ENCODE assay signal across 8 cellular contexts in the genomic region with DNA sequence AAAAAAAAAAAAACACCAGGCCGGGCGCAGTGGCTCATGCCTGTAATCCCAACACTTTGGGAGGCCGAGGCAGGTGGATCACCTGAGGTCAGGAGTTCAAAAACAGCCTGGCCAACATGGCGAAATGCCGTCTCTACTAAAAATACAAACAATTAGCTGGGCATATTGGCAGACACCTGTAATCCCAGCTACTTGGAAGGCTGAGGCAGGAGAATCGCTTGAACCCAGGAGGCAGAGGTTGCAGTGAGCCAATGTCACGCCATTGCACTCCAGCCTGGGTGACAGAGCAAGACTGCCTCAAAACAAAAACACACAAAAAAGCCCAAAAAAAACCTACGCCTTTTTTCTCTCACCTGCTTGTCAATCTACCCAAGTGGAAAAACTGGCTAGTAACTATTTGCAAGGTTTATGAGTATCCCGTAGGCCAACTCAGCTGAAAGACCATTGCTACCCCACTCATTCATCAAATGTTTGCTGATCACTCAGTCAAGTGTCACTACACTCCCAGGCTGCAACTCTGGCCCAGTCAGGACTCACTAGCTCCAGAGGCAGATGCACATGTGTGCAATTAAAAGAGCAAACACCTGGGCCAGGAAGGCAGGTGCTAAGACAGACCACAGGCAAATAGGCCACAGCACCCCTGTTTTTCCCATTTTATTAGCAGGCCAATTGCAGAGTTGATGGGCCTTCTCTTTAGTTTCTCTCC. TPM values are rescaled to one million over a fixed set of nuclear protein-coding genes. Genes with fewer than 3 reads are reported as not detected.
DNase-seq lines count a peak whose midpoint lies in the region; ATAC-seq and TF ChIP-seq lines count a peak whose summit lies in the region.

No MANE protein-coding gene starts in this region.

- no peak for TF ChIP-seq CTCF in body of pancreas (IDR thresholded peaks at IDR 0.05)
- TF ChIP-seq CTCF in BE2C (IDR thresholded peaks at IDR 0.05; ENCODE audit: low read depth, low read length), result no peak

- H4K20me1 ChIP-seq in BLaER1, result no peaks in the 10 kb centered on the region; the same call in 1 of the 2 replicates

- H3K4me1 ChIP-seq in BLaER1, result peaks cover 37% of the 10 kb centered on the region
- H3K4me1 ChIP-seq in body of pancreas, result peaks cover 78% of the 10 kb centered on the region
- peaks cover 30 to 34% of the 10 kb centered on the region in 2 donors for H3K4me1 ChIP-seq in muscle layer of duodenum (ENCODE audit: control insufficient read depth in 1 of 2, insufficient read depth in 2 of 2, low read length in 2 of 2)
- peaks cover 3% of the 10 kb centered on the region for H3K4me1 ChIP-seq in BE2C

- H3K27ac ChIP-seq in BLaER1 (peak overlapping the region; percentile 39; the same call in 1 of the 2 replicates), body of pancreas (peak overlapping the region; percentile 90 to 99 (median 96)), muscle layer of duodenum (ENCODE audit: low read length) (peak overlapping the region; percentile 97)

- 0 out of 2 replicates have a peak overlapping the region, but pooled peaks have one; percentile 76 for H3K9ac ChIP-seq in BLaER1

- DNase-seq in NCI-H1105 (lab: John Stamatoyannopoulos, UW) (peak; percentile 57), body of pancreas (no peak), GM19238 (ENCODE audit: insufficient read length, low spot score) (no peak), BE2C (no peak)

- H3K9me3 ChIP-seq in BLaER1 (no peaks in the 10 kb centered on the region), body of pancreas (no peaks in the 10 kb centered on the region), muscle layer of duodenum (ENCODE audit: control insufficient read depth in 1 of 2, low read length in 2 of 2) (no peaks in the 10 kb centered on the region), BE2C (no peaks in the 10 kb centered on the region)

- H3K4me3 ChIP-seq in BLaER1 (no peak overlapping the region), body of pancreas (no peak overlapping the region), muscle layer of duodenum (ENCODE audit: low read depth in 1 of 2, low read length in 2 of 2) (peak overlapping the region; percentile 84 to 86), BE2C (ENCODE audit: low read depth, low read length) (no peak overlapping the region)

- intact Hi-C loops in body of pancreas (cut with DNase I), result no loop called here

- no peaks in the 10 kb centered on the region for H3K27me3 ChIP-seq in BLaER1
- H3K27me3 ChIP-seq in body of pancreas, result no peaks in the 10 kb centered on the region
- H3K27me3 ChIP-seq in muscle layer of duodenum (ENCODE audit: low read depth, low read length), result no peaks in the 10 kb centered on the region
- no peaks in the 10 kb centered on the region for H3K27me3 ChIP-seq in BE2C

- H3K36me3 ChIP-seq in BLaER1, result no peaks in the 10 kb centered on the region
- no peaks in the 10 kb centered on the region for H3K36me3 ChIP-seq in body of pancreas (replicated peaks in 1 of 2; ENCODE audit: insufficient read depth in 1 of 2, low read depth in 2 of 2)
- H3K36me3 ChIP-seq in muscle layer of duodenum (ENCODE audit: control insufficient read depth in 1 of 2, insufficient read depth in 2 of 2, low read length in 2 of 2), result peaks cover 0 to 7% of the 10 kb centered on the region in 2 donors
- H3K36me3 ChIP-seq in BE2C, result no peaks in the 10 kb centered on the region

- H3K4me2 ChIP-seq in BLaER1, result peak overlapping the region; percentile 96

- 67 to 69% methylated on average over 9 of the region's 9 CpGs for WGBS in body of pancreas, 2 donors

- ATAC-seq in body of pancreas (no peak), GM19351 (IDR thresholded peaks at IDR 0.05; ENCODE audit: unreplicated experiment) (no peak), HG02623 (IDR thresholded peaks at IDR 0.05; ENCODE audit: unreplicated experiment) (no peak)

- no peak for TF ChIP-seq POLR2A in body of pancreas (IDR thresholded peaks at IDR 0.05)

RNA-seq across cellular contexts. Expression of gene CSRP1, which starts 2.0 kb away (rescaled TPM):
- total RNA-seq in body of pancreas, result 100 to 1,000 TPM; 127 to 245 TPM
- polyA plus RNA-seq in BE2C (2012; ENCODE audit: insufficient read depth, insufficient read length, low read depth), result 78.3 TPM

RNA-seq across cellular contexts. Expression of gene NAV1, which starts 34.0 kb away (rescaled TPM):
- 10 to 100 TPM; 11.5 to 13.7 TPM for total RNA-seq in body of pancreas
- polyA plus RNA-seq in BE2C (2012; ENCODE audit: insufficient read depth, insufficient read length, low read depth), result 41.3 TPM

RNA-seq across cellular contexts. Expression of gene PHLDA3, which starts 36.0 kb away (rescaled TPM):
- 10 to 100 TPM; 25.2 to 48.8 TPM for total RNA-seq in body of pancreas
- polyA plus RNA-seq in BE2C (2012; ENCODE audit: insufficient read depth, insufficient read length, low read depth), result 0.97 TPM

Comparison
In these comparisons a context has a peak if more than half of its experiments do, and no peak if none do; other contexts are left out.
1. H3K27ac ChIP-seq: peak in every context shown above with its lines; median percentile 97 in muscle layer of duodenum; 96 in body of pancreas; 39 in BLaER1.
2. H3K4me3 ChIP-seq: peak in muscle layer of duodenum (2 of 2); none in BLaER1 (single experiment), body of pancreas (0 of 2) and BE2C (single experiment).